1 cellular context compared by ENCODE assay signal in genomic region chrX:27917713-27918500, GRCh38.
TF ChIP-seq lines count a peak whose summit lies in the region.

No MANE protein-coding gene starts in this region.

TF ChIP-seq in GM12878, 131 proteins besides CTCF, POLR2A, EP300 and RAD21 (continued from another document):
- TF ChIP-seq CEBPZ (IDR thresholded peaks at IDR 0.05; ENCODE audit: low read depth, low read length), result no peak
TF ChIP-seq in GM12878: peak in this region for 0.
